1 cellular context compared by ENCODE assay signal in genomic region chr2:148459300-148459891, GRCh38.
TF ChIP-seq lines count a peak whose summit lies in the region.

No MANE protein-coding gene starts in this region.

TF ChIP-seq in GM12878, 131 proteins besides CTCF, POLR2A, EP300 and RAD21 (continued from another document):
- no peak for TF ChIP-seq ZBTB11 (CRISPR knock-in tag; IDR thresholded peaks at IDR 0.05)
- no peak for TF ChIP-seq NBN (IDR thresholded peaks at IDR 0.05)
- no peak for TF ChIP-seq TCF12 (IDR thresholded peaks at IDR 0.05; ENCODE audit: low read depth, low read length)
- TF ChIP-seq ZSCAN29 (IDR thresholded peaks at IDR 0.05): no peak
- no peak for TF ChIP-seq RFX5 (IDR thresholded peaks at IDR 0.05; ENCODE audit: low read depth, low read length)
- TF ChIP-seq CBX3 (IDR thresholded peaks at IDR 0.05; ENCODE audit: borderline replicate concordance, low read depth): no peak
- TF ChIP-seq NFIC (IDR thresholded peaks at IDR 0.05; ENCODE audit: low read depth, low read length): peak; percentile 77; the same call in 1 of the 2 replicates
- no peak for TF ChIP-seq ELK1 (IDR thresholded peaks at IDR 0.05; ENCODE audit: low read depth, low read length)
- TF ChIP-seq ZBTB40 (IDR thresholded peaks at IDR 0.05; ENCODE audit: borderline replicate concordance): no peak
- TF ChIP-seq FOXK2 (IDR thresholded peaks at IDR 0.05): no peak
- 0 out of 2 replicates have a peak, but pooled peaks have one; percentile 19 for TF ChIP-seq ATF2 (IDR thresholded peaks at IDR 0.05; ENCODE audit: low read length)
- no peak for TF ChIP-seq NR2F1 (conservative IDR thresholded peaks at IDR 0.05)
- TF ChIP-seq JUND (IDR thresholded peaks at IDR 0.05; ENCODE audit: low read depth, low read length): no peak
- peak; percentile 23; the same call in 1 of the 2 replicates for TF ChIP-seq CREB1 (IDR thresholded peaks at IDR 0.05; ENCODE audit: low read depth)
- no peak for TF ChIP-seq RAD51 (IDR thresholded peaks at IDR 0.05)
- no peak for TF ChIP-seq POLR2AphosphoS2 (IDR thresholded peaks at IDR 0.05; ENCODE audit: low read depth, low read length)
- peak; percentile 84 for TF ChIP-seq JUNB (IDR thresholded peaks at IDR 0.05)
- TF ChIP-seq BRCA1 (IDR thresholded peaks at IDR 0.05; ENCODE audit: low read depth, low read length): no peak
- no peak for TF ChIP-seq ZNF384 (IDR thresholded peaks at IDR 0.05; ENCODE audit: borderline replicate concordance, low read depth, low read length)
- no peak for TF ChIP-seq PKNOX1 (IDR thresholded peaks at IDR 0.05)
- TF ChIP-seq ETV6 (conservative IDR thresholded peaks at IDR 0.05 in 1 of 2, IDR thresholded peaks at IDR 0.05 in 1 of 2; ENCODE audit: borderline replicate concordance in 1 of 2, low read depth in 1 of 2): no peak
- no peak for TF ChIP-seq NR2C2 (IDR thresholded peaks at IDR 0.05; ENCODE audit: borderline replicate concordance, control insufficient read depth, insufficient read length, low read depth)
- TF ChIP-seq ZNF592 (IDR thresholded peaks at IDR 0.05): no peak
- 0 out of 2 replicates have a peak, but pooled peaks have one; percentile 44 for TF ChIP-seq MEF2A (IDR thresholded peaks at IDR 0.05; ENCODE audit: insufficient read depth, low read depth, low read length)
- TF ChIP-seq RB1 (IDR thresholded peaks at IDR 0.05; ENCODE audit: borderline replicate concordance): no peak
- no peak for TF ChIP-seq E2F8 (IDR thresholded peaks at IDR 0.05; ENCODE audit: low read depth, partially characterized antibody)
- TF ChIP-seq CREM (IDR thresholded peaks at IDR 0.05; ENCODE audit: low read depth): no peak
- TF ChIP-seq ZBED1 (IDR thresholded peaks at IDR 0.05; ENCODE audit: borderline replicate concordance): no peak
- TF ChIP-seq NFXL1 (IDR thresholded peaks at IDR 0.05; ENCODE audit: borderline replicate concordance): no peak
- TF ChIP-seq FOXM1 (IDR thresholded peaks at IDR 0.05; ENCODE audit: low read depth, low read length): peak; percentile 24; the same call in 1 of the 2 replicates
- no peak for TF ChIP-seq BMI1 (IDR thresholded peaks at IDR 0.05; ENCODE audit: borderline replicate concordance)
- no peak for TF ChIP-seq STAT1 (conservative IDR thresholded peaks at IDR 0.05)
- no peak for TF ChIP-seq HCFC1 (IDR thresholded peaks at IDR 0.05; ENCODE audit: low read length)
